ENCODE assay signal across 20 cellular contexts in the genomic region with DNA sequence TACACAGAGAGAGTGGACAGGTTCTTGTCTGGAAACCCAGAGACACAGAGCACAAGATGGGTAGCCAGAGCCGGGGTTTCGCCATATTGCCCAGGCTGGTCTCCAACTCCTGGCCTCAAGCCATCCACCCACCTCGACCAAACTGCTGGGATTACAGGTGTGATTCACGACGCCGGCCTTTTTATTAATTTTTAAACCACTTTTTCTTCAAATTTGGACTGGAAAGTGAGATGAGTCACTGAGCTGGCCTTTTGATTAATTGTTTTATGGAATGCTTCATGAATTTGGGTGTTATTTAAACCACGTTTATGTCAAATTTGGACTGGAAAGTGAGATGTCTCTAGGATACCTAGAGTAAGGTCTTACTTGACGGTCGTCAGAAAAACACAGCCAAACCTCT. TPM values are rescaled to one million over a fixed set of nuclear protein-coding genes. Genes with fewer than 3 reads are reported as not detected.
"Had no signal": no experiment of that assay in that cellular context is flagged by ENCODE, and none has a peak within 500 bp of the region (broad histone marks: within the 10 kb centered on the region; RNA-seq: fewer than 3 reads in every experiment).

No MANE protein-coding gene starts in this region.

- H3K27me3 ChIP-seq: ascending aorta, cardiac muscle cell had no signal

- H3K27ac ChIP-seq: ascending aorta, cardiac muscle cell, VCaP had no signal

- DNase-seq: activated B cell treated with CpG ODN at 0.5 μM for 24 hours; activated effector memory CD4-positive, alpha-beta T cell treated with Interleukin-2 at 50 U/mL for 16 hours; activated gamma-delta T cell; amygdala; anterior cingulate cortex; caudate nucleus; cerebellar nuclear complex; T-helper 9 cell had no signal

- H3K36me3 ChIP-seq: ascending aorta, cardiac muscle cell had no signal

- H3K4me3 ChIP-seq: ascending aorta, cardiac muscle cell had no signal

- H3K9me3 ChIP-seq: ascending aorta had no signal

- ATAC-seq: activated CD8-positive, alpha-beta memory T cell treated with anti-CD3 and anti-CD28 coated beads, Interleukin-2, amount 10 ng/mL, durations not matched to agents 7 days and 5 days had no signal

- FAIRE-seq: TTC549 had no signal

RNA-seq across cellular contexts. Expression of gene IGFL1, which starts 12.1 kb away (rescaled TPM):
- total RNA-seq: activated B cell treated with CpG ODN at 0.5 μM for 24 hours; activated CD4-positive, alpha-beta memory T cell treated with anti-CD3 and anti-CD28 coated beads, Interleukin-2, amount 10 ng/mL, durations not matched to agents 7 days and 5 days; activated CD4-positive, alpha-beta T cell treated with anti-CD3 and anti-CD28 coated beads, Interleukin-2, amount 10 ng/mL, durations not matched to agents 7 days and 5 days; activated CD8-positive, alpha-beta memory T cell treated with anti-CD3 and anti-CD28 coated beads, Interleukin-2, amount 10 ng/mL, durations not matched to agents 7 days and 5 days; activated CD8-positive, alpha-beta T cell treated with anti-CD3 and anti-CD28 coated beads, Interleukin-2, amount 10 ng/mL, durations not matched to agents 7 days and 5 days; activated naive CD8-positive, alpha-beta T cell treated with anti-CD3 and anti-CD28 coated beads for 36 hours; activated T-helper 2 cell treated with anti-CD3 and anti-CD28 coated beads, Interferon-gamma antibody, Interleukin-2, Interleukin-4, amounts not matched to agents 10 μg/mL and 5 μg/mL and 100 μg/mL, durations not matched to agents 14 hours and 24 hours and 36 hours; ascending aorta; bronchial epithelial cell; cardiac muscle cell had no signal
- polyA plus RNA-seq: adipose tissue, cardiac muscle cell had no signal
